ENCODE assay signal across 30 cellular contexts in genomic region chr5:143370440-143370839, GRCh38.
"Had no signal": no experiment of that assay in that cellular context is flagged by ENCODE, and none has a peak within 500 bp of the region (broad histone marks: within the 10 kb centered on the region; RNA-seq: fewer than 3 reads in every experiment).

No MANE protein-coding gene starts in this region.

- H3K27ac ChIP-seq: neural progenitor cell, ovary, parathyroid adenoma, psoas muscle, skin epidermis, spleen, stomach, thoracic aorta, thyroid gland, tibial nerve, upper lobe of left lung, vagina had no signal

- DNase-seq: natural killer cell; occipital lobe; ovary; posterior cingulate gyrus; psoas muscle; right cardiac atrium; spleen; stimulated activated CD4-positive, alpha-beta T cell treated with anti-CD3 and anti-CD28 coated beads, Interleukin-12 subunit alpha, Interleukin-12 subunit beta, amount 100 ng/mL, for 4 hours; stimulated activated CD4-positive, alpha-beta T cell treated with anti-CD3 and anti-CD28 coated beads, Interleukin-1b, Interleukin-23, amount 100 ng/mL, for 48 hours; stimulated activated CD4-positive, alpha-beta T cell treated with anti-CD3 and anti-CD28 coated beads, Interleukin-4, amount 100 ng/mL, for 1 hour; stimulated activated CD4-positive, alpha-beta T cell treated with anti-CD3 and anti-CD28 coated beads, Interleukin-4, amount 100 ng/mL, for 4 hours; stimulated activated CD8-positive, alpha-beta memory T cell treated with anti-CD3 and anti-CD28 coated beads, Interleukin-4, amount 100 ng/mL, for 48 hours; stimulated activated naive B cell treated with anti-CD40 and anti-IgM and Interleukin-4, amounts not matched to agents 10 μg/mL and 1 μg/mL and 100 μg/mL, for 72 hours; stimulated activated naive CD4-positive, alpha-beta T cell treated with Interleukin-2 at 50 U/mL for 16 hours; stomach; thyroid gland; trophoblast cell; upper lobe of left lung had no signal

- H3K9me3 Mint-ChIP-seq: natural killer cell, neural progenitor cell had no signal

- H3K36me3 Mint-ChIP-seq: natural killer cell, neural progenitor cell had no signal

- ATAC-seq: natural killer cell; psoas muscle; right cardiac atrium; sciatic nerve; stimulated activated naive B cell treated with anti-CD40 and anti-IgM and Interleukin-4, amounts not matched to agents 10 μg/mL and 1 μg/mL and 100 μg/mL, for 72 hours had no signal

- H3K4me1 Mint-ChIP-seq: neural progenitor cell had no signal

- H3K27ac Mint-ChIP-seq: nephron; neural progenitor cell; progenitor cell of endocrine pancreas; stimulated activated naive B cell treated with anti-CD40 and anti-IgM and Interleukin-4, amounts not matched to agents 10 μg/mL and 1 μg/mL and 100 μg/mL, for 72 hours; stimulated activated naive CD8-positive, alpha-beta T cell treated with anti-CD3 and anti-CD28 coated beads, Interleukin-15, Interleukin-2, amounts not matched to agents 100 ng/mL and 50 ng/mL, for 24 hours had no signal

- FAIRE-seq: urothelium cell line had no signal

- H2AFZ ChIP-seq: neural progenitor cell, parathyroid adenoma had no signal

- H3K9me3 ChIP-seq: ovary, psoas muscle, spleen, stomach, thoracic aorta, thyroid gland, upper lobe of left lung, vagina had no signal

- H3K4me3 ChIP-seq: neural progenitor cell, ovary, psoas muscle, skin epidermis, smooth muscle cell, spleen, stomach, thoracic aorta, thyroid gland, tibial nerve, upper lobe of left lung, vagina had no signal

- H3K36me3 ChIP-seq: neural progenitor cell, ovary, stomach, thoracic aorta, thyroid gland, upper lobe of left lung, vagina had no signal

- H3K27me3 ChIP-seq: neural progenitor cell, ovary, spleen, stomach, thyroid gland, tibial nerve, upper lobe of left lung, vagina had no signal

- H3K4me3 Mint-ChIP-seq: natural killer cell; nephron; neural progenitor cell; stimulated activated naive B cell treated with anti-CD40 and anti-IgM and Interleukin-4, amounts not matched to agents 10 μg/mL and 1 μg/mL and 100 μg/mL, for 72 hours; stimulated activated naive CD8-positive, alpha-beta T cell treated with anti-CD3 and anti-CD28 coated beads, Interleukin-15, Interleukin-2, amounts not matched to agents 100 ng/mL and 50 ng/mL, for 24 hours had no signal

- H3K4me1 ChIP-seq: neural progenitor cell had no signal

- H3K9ac ChIP-seq: neural progenitor cell, parathyroid adenoma had no signal

- H3K4me2 ChIP-seq: neural progenitor cell, smooth muscle cell had no signal
